1 cellular context compared by ENCODE assay signal in the genomic region with DNA sequence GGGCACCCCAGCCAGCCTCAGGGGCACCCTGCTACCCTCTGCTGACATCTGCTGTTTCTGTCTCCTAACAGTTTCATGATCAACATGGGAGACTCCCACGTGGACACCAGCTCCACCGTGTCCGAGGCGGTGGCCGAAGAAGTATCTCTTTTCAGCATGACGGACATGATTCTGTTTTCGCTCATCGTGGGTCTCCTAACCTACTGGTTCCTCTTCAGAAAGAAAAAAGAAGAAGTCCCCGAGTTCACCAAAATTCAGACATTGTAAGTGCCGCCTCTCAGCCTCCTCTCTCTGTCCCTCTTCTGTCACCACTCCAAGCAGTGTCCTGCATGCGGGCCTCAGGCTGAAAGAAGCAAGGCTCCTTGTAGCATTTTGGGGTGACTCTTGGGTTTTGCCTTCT.
TF ChIP-seq lines count a peak whose summit lies in the region.

No MANE protein-coding gene starts in this region.

TF ChIP-seq in GM23338, 12 proteins besides CTCF, POLR2A, EP300 and RAD21:
- TF ChIP-seq NANOG (IDR thresholded peaks at IDR 0.05; ENCODE audit: borderline replicate concordance) (no peak), EZH2phosphoT487 (IDR thresholded peaks at IDR 0.05; ENCODE audit: unreplicated experiment) (no peak), ZNF114 (CRISPR knock-in tag; IDR thresholded peaks at IDR 0.05) (no peak), ZNF331 (CRISPR knock-in tag; IDR thresholded peaks at IDR 0.05; ENCODE audit: low read depth) (no peak)
- TF ChIP-seq, protein P1, sequence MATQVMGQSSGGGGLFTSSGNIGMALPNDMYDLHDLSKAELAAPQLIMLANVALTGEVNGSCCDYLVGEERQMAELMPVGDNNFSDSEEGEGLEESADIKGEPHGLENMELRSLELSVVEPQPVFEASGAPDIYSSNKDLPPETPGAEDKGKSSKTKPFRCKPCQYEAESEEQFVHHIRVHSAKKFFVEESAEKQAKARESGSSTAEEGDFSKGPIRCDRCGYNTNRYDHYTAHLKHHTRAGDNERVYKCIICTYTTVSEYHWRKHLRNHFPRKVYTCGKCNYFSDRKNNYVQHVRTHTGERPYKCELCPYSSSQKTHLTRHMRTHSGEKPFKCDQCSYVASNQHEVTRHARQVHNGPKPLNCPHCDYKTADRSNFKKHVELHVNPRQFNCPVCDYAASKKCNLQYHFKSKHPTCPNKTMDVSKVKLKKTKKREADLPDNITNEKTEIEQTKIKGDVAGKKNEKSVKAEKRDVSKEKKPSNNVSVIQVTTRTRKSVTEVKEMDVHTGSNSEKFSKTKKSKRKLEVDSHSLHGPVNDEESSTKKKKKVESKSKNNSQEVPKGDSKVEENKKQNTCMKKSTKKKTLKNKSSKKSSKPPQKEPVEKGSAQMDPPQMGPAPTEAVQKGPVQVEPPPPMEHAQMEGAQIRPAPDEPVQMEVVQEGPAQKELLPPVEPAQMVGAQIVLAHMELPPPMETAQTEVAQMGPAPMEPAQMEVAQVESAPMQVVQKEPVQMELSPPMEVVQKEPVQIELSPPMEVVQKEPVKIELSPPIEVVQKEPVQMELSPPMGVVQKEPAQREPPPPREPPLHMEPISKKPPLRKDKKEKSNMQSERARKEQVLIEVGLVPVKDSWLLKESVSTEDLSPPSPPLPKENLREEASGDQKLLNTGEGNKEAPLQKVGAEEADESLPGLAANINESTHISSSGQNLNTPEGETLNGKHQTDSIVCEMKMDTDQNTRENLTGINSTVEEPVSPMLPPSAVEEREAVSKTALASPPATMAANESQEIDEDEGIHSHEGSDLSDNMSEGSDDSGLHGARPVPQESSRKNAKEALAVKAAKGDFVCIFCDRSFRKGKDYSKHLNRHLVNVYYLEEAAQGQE (IDR thresholded peaks at IDR 0.05; ENCODE audit: unreplicated experiment), result no peak
TF ChIP-seq in GM23338: peak in this region for 0.
